ENCODE assay signal across 1 cellular context in the genomic region with DNA sequence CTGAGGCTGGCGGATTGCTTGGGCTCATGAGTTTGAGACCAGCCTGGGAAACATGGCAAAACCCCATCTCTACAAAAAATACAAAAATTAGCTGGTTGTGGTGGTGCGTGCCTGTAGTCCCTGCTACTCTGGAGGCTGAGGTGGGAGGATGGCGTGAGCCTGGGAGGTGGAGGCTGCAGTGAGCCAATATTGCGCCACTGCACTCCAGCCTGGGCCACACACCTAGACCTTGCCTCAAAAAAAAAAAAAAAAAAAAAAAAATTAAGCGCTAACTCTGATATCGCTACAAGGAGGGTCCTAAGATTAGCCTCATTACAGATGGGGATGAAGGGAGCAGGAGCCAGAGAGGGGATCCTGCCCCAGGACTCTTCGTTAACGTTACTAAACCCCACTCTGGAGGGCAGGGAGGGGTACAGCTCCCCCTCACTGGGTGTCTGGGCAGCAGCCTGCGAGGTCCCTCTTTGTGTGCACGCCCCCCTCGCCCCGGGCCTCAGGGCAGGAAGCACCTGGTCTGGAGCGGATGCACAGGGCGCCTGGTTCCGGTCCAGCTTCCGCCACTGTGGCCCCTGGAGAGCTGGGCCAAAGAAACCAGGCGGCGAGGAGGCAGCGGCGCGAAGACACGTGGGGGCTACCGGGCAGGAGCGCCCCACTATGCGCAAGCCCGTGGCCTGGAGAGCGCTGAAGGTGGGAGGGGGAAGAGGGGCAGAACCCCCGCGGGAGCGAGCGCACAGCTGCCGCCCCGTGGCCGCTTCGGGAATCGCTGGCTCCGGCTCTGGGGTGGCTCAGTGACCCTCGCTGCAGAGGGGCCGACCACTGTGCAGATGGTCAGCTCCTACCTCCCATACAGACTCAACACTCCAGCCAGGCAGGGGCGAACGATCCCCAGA.
A peak's percentile ranks its signal among the peaks of the same experiment; 100 is the strongest.
TF ChIP-seq lines count a peak whose summit lies in the region.

No MANE protein-coding gene starts in this region.

TF ChIP-seq in K562, 482 proteins besides CTCF, POLR2A, EP300 and RAD21 (continued from another document and continues in another):
- TF ChIP-seq, protein P1, sequence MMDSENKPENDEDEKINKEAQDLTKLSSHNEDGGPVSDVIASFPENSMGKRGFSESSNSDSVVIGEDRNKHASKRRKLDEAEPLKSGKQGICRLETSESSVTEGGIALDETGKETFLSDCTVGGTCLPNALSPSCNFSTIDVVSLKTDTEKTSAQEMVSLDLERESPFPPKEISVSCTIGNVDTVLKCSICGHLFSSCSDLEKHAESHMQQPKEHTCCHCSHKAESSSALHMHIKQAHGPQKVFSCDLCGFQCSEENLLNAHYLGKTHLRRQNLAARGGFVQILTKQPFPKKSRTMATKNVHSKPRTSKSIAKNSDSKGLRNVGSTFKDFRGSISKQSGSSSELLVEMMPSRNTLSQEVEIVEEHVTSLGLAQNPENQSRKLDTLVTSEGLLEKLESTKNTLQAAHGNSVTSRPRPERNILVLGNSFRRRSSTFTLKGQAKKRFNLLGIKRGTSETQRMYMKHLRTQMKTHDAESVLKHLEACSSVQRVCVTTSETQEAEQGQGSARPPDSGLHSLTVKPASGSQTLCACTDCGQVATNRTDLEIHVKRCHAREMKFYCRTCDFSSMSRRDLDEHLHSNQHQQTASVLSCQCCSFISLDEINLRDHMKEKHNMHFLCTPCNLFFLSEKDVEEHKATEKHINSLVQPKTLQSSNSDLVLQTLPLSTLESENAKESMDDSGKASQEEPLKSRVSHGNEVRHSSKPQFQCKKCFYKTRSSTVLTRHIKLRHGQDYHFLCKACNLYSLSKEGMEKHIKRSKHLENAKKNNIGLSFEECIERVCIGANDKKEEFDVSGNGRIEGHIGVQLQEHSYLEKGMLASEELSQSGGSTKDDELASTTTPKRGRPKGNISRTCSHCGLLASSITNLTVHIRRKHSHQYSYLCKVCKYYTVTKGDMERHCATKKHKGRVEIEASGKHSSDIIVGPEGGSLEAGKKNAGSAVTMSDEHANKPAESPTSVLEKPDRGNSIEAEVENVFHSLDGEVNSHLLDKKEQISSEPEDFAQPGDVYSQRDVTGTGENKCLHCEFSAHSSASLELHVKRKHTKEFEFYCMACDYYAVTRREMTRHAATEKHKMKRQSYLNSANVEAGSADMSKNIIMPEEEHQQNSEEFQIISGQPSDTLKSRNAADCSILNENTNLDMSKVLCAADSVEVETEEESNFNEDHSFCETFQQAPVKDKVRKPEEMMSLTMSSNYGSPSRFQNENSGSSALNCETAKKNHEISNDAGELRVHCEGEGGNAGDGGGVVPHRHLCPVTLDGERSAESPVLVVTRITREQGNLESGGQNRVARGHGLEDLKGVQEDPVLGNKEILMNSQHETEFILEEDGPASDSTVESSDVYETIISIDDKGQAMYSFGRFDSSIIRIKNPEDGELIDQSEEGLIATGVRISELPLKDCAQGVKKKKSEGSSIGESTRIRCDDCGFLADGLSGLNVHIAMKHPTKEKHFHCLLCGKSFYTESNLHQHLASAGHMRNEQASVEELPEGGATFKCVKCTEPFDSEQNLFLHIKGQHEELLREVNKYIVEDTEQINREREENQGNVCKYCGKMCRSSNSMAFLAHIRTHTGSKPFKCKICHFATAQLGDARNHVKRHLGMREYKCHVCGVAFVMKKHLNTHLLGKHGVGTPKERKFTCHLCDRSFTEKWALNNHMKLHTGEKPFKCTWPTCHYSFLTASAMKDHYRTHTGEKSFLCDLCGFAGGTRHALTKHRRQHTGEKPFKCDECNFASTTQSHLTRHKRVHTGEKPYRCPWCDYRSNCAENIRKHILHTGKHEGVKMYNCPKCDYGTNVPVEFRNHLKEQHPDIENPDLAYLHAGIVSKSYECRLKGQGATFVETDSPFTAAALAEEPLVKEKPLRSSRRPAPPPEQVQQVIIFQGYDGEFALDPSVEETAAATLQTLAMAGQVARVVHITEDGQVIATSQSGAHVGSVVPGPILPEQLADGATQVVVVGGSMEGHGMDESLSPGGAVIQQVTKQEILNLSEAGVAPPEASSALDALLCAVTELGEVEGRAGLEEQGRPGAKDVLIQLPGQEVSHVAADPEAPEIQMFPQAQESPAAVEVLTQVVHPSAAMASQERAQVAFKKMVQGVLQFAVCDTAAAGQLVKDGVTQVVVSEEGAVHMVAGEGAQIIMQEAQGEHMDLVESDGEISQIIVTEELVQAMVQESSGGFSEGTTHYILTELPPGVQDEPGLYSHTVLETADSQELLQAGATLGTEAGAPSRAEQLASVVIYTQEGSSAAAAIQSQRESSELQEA (IDR thresholded peaks at IDR 0.05; ENCODE audit: low read depth), result no peak
- TF ChIP-seq BCL6 (CRISPR knock-in tag; IDR thresholded peaks at IDR 0.05), result no peak
- TF ChIP-seq ZKSCAN3 (CRISPR knock-in tag; IDR thresholded peaks at IDR 0.05), result no peak
- TF ChIP-seq TAF7 (tag; IDR thresholded peaks at IDR 0.05), result no peak
- 0 out of 2 replicates have a peak, but pooled peaks have one; percentile 29 for TF ChIP-seq TSHZ1 (CRISPR knock-in tag; IDR thresholded peaks at IDR 0.05)
- TF ChIP-seq NBN (IDR thresholded peaks at IDR 0.05; ENCODE audit: low read depth), result no peak
- TF ChIP-seq IRF9 (tag; IDR thresholded peaks at IDR 0.05), result 0 out of 2 replicates have a peak, but pooled peaks have one; percentile 6
- TF ChIP-seq GABPB2 (CRISPR knock-in tag; conservative IDR thresholded peaks at IDR 0.05), result no peak
- TF ChIP-seq ZNF3 (CRISPR knock-in tag; IDR thresholded peaks at IDR 0.05), result no peak
- no peak for TF ChIP-seq MEF2A (IDR thresholded peaks at IDR 0.05; ENCODE audit: control insufficient read depth, low read depth, low read length)
- no peak for TF ChIP-seq CREM (IDR thresholded peaks at IDR 0.05; ENCODE audit: low read depth)
- no peak for TF ChIP-seq FOXP4 (CRISPR knock-in tag; IDR thresholded peaks at IDR 0.05; ENCODE audit: borderline replicate concordance)
- TF ChIP-seq, protein P2, sequence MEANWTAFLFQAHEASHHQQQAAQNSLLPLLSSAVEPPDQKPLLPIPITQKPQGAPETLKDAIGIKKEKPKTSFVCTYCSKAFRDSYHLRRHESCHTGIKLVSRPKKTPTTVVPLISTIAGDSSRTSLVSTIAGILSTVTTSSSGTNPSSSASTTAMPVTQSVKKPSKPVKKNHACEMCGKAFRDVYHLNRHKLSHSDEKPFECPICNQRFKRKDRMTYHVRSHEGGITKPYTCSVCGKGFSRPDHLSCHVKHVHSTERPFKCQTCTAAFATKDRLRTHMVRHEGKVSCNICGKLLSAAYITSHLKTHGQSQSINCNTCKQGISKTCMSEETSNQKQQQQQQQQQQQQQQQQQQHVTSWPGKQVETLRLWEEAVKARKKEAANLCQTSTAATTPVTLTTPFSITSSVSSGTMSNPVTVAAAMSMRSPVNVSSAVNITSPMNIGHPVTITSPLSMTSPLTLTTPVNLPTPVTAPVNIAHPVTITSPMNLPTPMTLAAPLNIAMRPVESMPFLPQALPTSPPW (CRISPR knock-in tag; IDR thresholded peaks at IDR 0.05), result peak; percentile 88
- peak; percentile 35; the same call in 1 of the 2 replicates for TF ChIP-seq MYNN (IDR thresholded peaks at IDR 0.05)
- TF ChIP-seq MYNN (CRISPR knock-in tag; IDR thresholded peaks at IDR 0.05), result no peak
- TF ChIP-seq MXI1 (IDR thresholded peaks at IDR 0.05; ENCODE audit: low read depth, low read length), result no peak
- TF ChIP-seq TFAP4 (CRISPR knock-in tag; IDR thresholded peaks at IDR 0.05; ENCODE audit: borderline replicate concordance), result peak; percentile 86
- 0 out of 2 replicates have a peak, but pooled peaks have one; percentile 57 for TF ChIP-seq KLF16 (IDR thresholded peaks at IDR 0.05)
- TF ChIP-seq HMG20A (CRISPR knock-in tag; conservative IDR thresholded peaks at IDR 0.05), result no peak
- TF ChIP-seq ZNF354B (CRISPR knock-in tag; IDR thresholded peaks at IDR 0.05), result no peak
- no peak for TF ChIP-seq PCBP2 (IDR thresholded peaks at IDR 0.05; ENCODE audit: low read depth, low read length, poor library complexity, severe bottlenecking)
- no peak for TF ChIP-seq ZNF140 (CRISPR knock-in tag; IDR thresholded peaks at IDR 0.05)
- no peak for TF ChIP-seq ADNP (tag; IDR thresholded peaks at IDR 0.05)
- TF ChIP-seq MECOM (CRISPR knock-in tag; IDR thresholded peaks at IDR 0.05), result no peak
- no peak for TF ChIP-seq ZNF699 (CRISPR knock-in tag; IDR thresholded peaks at IDR 0.05; ENCODE audit: insufficient replicate concordance)
- TF ChIP-seq L3MBTL2 (IDR thresholded peaks at IDR 0.05), result peak; percentile 78
- no peak for TF ChIP-seq MIER1 (IDR thresholded peaks at IDR 0.05; ENCODE audit: low read depth)
- no peak for TF ChIP-seq ARID2 (IDR thresholded peaks at IDR 0.05)
- no peak for TF ChIP-seq RFX5 (IDR thresholded peaks at IDR 0.05; ENCODE audit: low read depth, low read length)
- TF ChIP-seq SIX5 (IDR thresholded peaks at IDR 0.05; ENCODE audit: borderline replicate concordance in 1 of 2, insufficient read depth in 1 of 2, low read depth in 1 of 2, low read length in 2 of 2), result no peak
- peak; percentile 90 for TF ChIP-seq ZBTB17 (CRISPR knock-in tag; IDR thresholded peaks at IDR 0.05)
- no peak for TF ChIP-seq ELK3 (CRISPR knock-in tag; IDR thresholded peaks at IDR 0.05)
- peak; percentile 51; the same call in 1 of the 2 replicates for TF ChIP-seq SMAD3 (CRISPR knock-in tag; conservative IDR thresholded peaks at IDR 0.05)
- no peak for TF ChIP-seq ZFP36 (IDR thresholded peaks at IDR 0.05; ENCODE audit: low read depth, low read length, partially characterized antibody)
- TF ChIP-seq ELF1 (tag; IDR thresholded peaks at IDR 0.05), result no peak
- TF ChIP-seq IRF2 (CRISPR knock-in tag; IDR thresholded peaks at IDR 0.05), result no peak
- TF ChIP-seq ZNF589 (CRISPR knock-in tag; IDR thresholded peaks at IDR 0.05; ENCODE audit: low read depth), result no peak
- TF ChIP-seq MCM7 (IDR thresholded peaks at IDR 0.05), result no peak
- TF ChIP-seq MEIS2 (IDR thresholded peaks at IDR 0.05; ENCODE audit: partially characterized antibody), result no peak
- no peak for TF ChIP-seq PREB (CRISPR knock-in tag; IDR thresholded peaks at IDR 0.05)
